26 cellular contexts compared by ENCODE assay signal in genomic region chr12:51852404-51853137, GRCh38. TPM values are rescaled to one million over a fixed set of nuclear protein-coding genes. Genes with fewer than 3 reads are reported as not detected.
DNase-seq lines count a peak whose midpoint lies in the region; ATAC-seq, FAIRE-seq and TF ChIP-seq lines count a peak whose summit lies in the region.
"Had no signal": no experiment of that assay in that cellular context is flagged by ENCODE, and none has a peak within 500 bp of the region (broad histone marks: within the 10 kb centered on the region; RNA-seq: fewer than 3 reads in every experiment).

No MANE protein-coding gene starts in this region.

- H3K27me3 ChIP-seq in left ventricle myocardium inferior (ENCODE audit: low read depth) = peaks cover 33% of the 10 kb centered on the region
- H3K27me3 ChIP-seq in astrocyte (ENCODE audit: insufficient read depth, low read length) = peaks cover 7% of the 10 kb centered on the region
- peaks cover 0 to 6% of the 10 kb centered on the region in 2 donors for H3K27me3 ChIP-seq in tibial nerve
- H3K27me3 ChIP-seq: uterus had no signal

- H3K9me3 ChIP-seq in left ventricle myocardium inferior (replicated peaks) (no peaks in the 10 kb centered on the region), astrocyte (ENCODE audit: insufficient read depth, low read depth, low read length) (no peaks in the 10 kb centered on the region), tibial nerve (no peaks in the 10 kb centered on the region)
- H3K9me3 ChIP-seq: uterus had no signal

- peak overlapping the region; percentile 69 for H3K27ac Mint-ChIP-seq in astrocyte (ENCODE audit: unreplicated experiment)
- H3K27ac Mint-ChIP-seq: activated CD4-positive, alpha-beta memory T cell treated with anti-CD3 and anti-CD28 coated beads, Interleukin-2, amount 10 ng/mL, durations not matched to agents 7 days and 5 days; activated naive CD8-positive, alpha-beta T cell treated with anti-CD3 and anti-CD28 coated beads, Interleukin-2, amount 10 ng/mL, durations not matched to agents 7 days and 5 days had no signal

- H3K9ac ChIP-seq in astrocyte (ENCODE audit: low read length) = no peak overlapping the region

- H3K27ac ChIP-seq in left ventricle myocardium inferior (replicated peaks) (peak overlapping the region; percentile 79), astrocyte (ENCODE audit: low read depth, low read length) (no peak overlapping the region), tibial nerve (peak overlapping the region in 2 of 4 donors; percentile 11 to 90)
- H3K27ac ChIP-seq: PC-9, skin epidermis had no signal

- H3K4me3 Mint-ChIP-seq in astrocyte (ENCODE audit: unreplicated experiment) = no peak overlapping the region
- H3K4me3 Mint-ChIP-seq: activated CD4-positive, alpha-beta memory T cell treated with anti-CD3 and anti-CD28 coated beads, Interleukin-2, amount 10 ng/mL, durations not matched to agents 7 days and 5 days; activated naive CD8-positive, alpha-beta T cell treated with anti-CD3 and anti-CD28 coated beads, Interleukin-2, amount 10 ng/mL, durations not matched to agents 7 days and 5 days had no signal

- ATAC-seq in left cardiac atrium = no peak
- no peak for ATAC-seq in GM19452 (IDR thresholded peaks at IDR 0.05; ENCODE audit: unreplicated experiment)

- WGBS in tibial nerve, 2 donors = 66 to 67% methylated on average over 5 of the region's 5 CpGs

- TF ChIP-seq CTCF in left ventricle myocardium inferior (IDR thresholded peaks at IDR 0.05; ENCODE audit: borderline replicate concordance) = no peak
- no peak for TF ChIP-seq CTCF in astrocyte (IDR thresholded peaks at IDR 0.05; ENCODE audit: insufficient read depth, low read depth, low read length)
- TF ChIP-seq CTCF in foreskin fibroblast (IDR thresholded peaks at IDR 0.05; ENCODE audit: low read depth, low read length) = no peak
- TF ChIP-seq CTCF in tibial nerve (IDR thresholded peaks at IDR 0.05) = no peak

- no peaks in the 10 kb centered on the region for H3K9me3 Mint-ChIP-seq in astrocyte (ENCODE audit: unreplicated experiment)
- H3K9me3 Mint-ChIP-seq: activated CD4-positive, alpha-beta memory T cell treated with anti-CD3 and anti-CD28 coated beads, Interleukin-2, amount 10 ng/mL, durations not matched to agents 7 days and 5 days; activated naive CD8-positive, alpha-beta T cell treated with anti-CD3 and anti-CD28 coated beads, Interleukin-2, amount 10 ng/mL, durations not matched to agents 7 days and 5 days had no signal

- H3K4me2 ChIP-seq in astrocyte (ENCODE audit: low read length) = no peak overlapping the region
- H3K4me2 ChIP-seq: PC-9 had no signal

- peaks cover 10% of the 10 kb centered on the region for H3K27me3 Mint-ChIP-seq in astrocyte (ENCODE audit: low read depth, unreplicated experiment)

- no peak for TF ChIP-seq EP300 in tibial nerve (IDR thresholded peaks at IDR 0.05)

- no peak overlapping the region for H3K4me3 ChIP-seq in left ventricle myocardium inferior
- H3K4me3 ChIP-seq in astrocyte (ENCODE audit: insufficient read depth, low read depth, low read length) = no peak overlapping the region
- no peak overlapping the region for H3K4me3 ChIP-seq in foreskin fibroblast (ENCODE audit: low read depth in 1 of 2, low read length in 2 of 2)
- no peak overlapping the region for H3K4me3 ChIP-seq in tibial nerve
- H3K4me3 ChIP-seq: PC-9, skin epidermis, uterus had no signal

- intact Hi-C loops in left ventricle myocardium inferior (cut with micrococcal nuclease) = no loop called here
- intact Hi-C loops in left cardiac atrium (cut with DNase I) = no loop called here

- FAIRE-seq in astrocyte (lab: Jason Lieb, UNC) (no peak), urothelium cell line (lab: Jason Lieb, UNC) (peak; percentile 37)
- FAIRE-seq: A204.1 had no signal

- H2AFZ ChIP-seq in astrocyte (ENCODE audit: low read depth, low read length) = no peak overlapping the region
- H2AFZ ChIP-seq: PC-9 had no signal

- no peak for TF ChIP-seq POLR2A in tibial nerve (IDR thresholded peaks at IDR 0.05)

- H3K4me1 Mint-ChIP-seq in astrocyte (ENCODE audit: low read depth, unreplicated experiment) = peaks cover 8% of the 10 kb centered on the region

- H3K36me3 ChIP-seq in left ventricle myocardium inferior (no peaks in the 10 kb centered on the region), astrocyte (ENCODE audit: insufficient read depth, low read length) (no peaks in the 10 kb centered on the region), tibial nerve (no peaks in the 10 kb centered on the region)
- H3K36me3 ChIP-seq: uterus had no signal

- DNase-seq in left ventricle myocardium inferior (no peak), left cardiac atrium (no peak), astrocyte (ENCODE audit: low read depth) (no peak), foreskin fibroblast (peak; percentile 22 to 68), urothelium cell line (ENCODE audit: low spot score) (no peak), tibial nerve (ENCODE audit: low spot score in 2 of 2) (no peak), globus pallidus (ENCODE audit: low spot score) (no peak)
- DNase-seq: activated CD4-positive, alpha-beta memory T cell treated with anti-CD3 and anti-CD28 coated beads, Interleukin-2, amount 10 ng/mL, durations not matched to agents 7 days and 5 days; activated CD4-positive, CD25-positive, alpha-beta regulatory T cell; activated naive CD8-positive, alpha-beta T cell treated with anti-CD3 and anti-CD28 coated beads, Interleukin-2, amount 10 ng/mL, durations not matched to agents 7 days and 5 days; effector CD8-positive, alpha-beta T cell; mammary epithelial cell; NCI-H1436 treated with DMSO at 0.1 percent for 48 hours; NCI-H2107; NK-92 treated with Interleukin-12 subunit alpha and Interleukin-12 subunit beta, amount 100 ng/mL, for 24 hours; nucleus accumbens; PC-9; SHP77; stimulated activated CD4-positive, alpha-beta T cell treated with anti-CD3 and anti-CD28 coated beads, Interleukin-2, amount 100 ng/mL, for 24 hours; uterus had no signal

- H3K4me1 ChIP-seq in left ventricle myocardium inferior = peaks cover 54% of the 10 kb centered on the region
- peaks cover 13% of the 10 kb centered on the region for H3K4me1 ChIP-seq in astrocyte (ENCODE audit: insufficient read depth, low read length)
- peaks cover 0 to 77% (median 18%) of the 10 kb centered on the region in 4 donors for H3K4me1 ChIP-seq in tibial nerve

- no peaks in the 10 kb centered on the region for H3K36me3 Mint-ChIP-seq in astrocyte (ENCODE audit: low read depth, unreplicated experiment)
- H3K36me3 Mint-ChIP-seq: activated naive CD8-positive, alpha-beta T cell treated with anti-CD3 and anti-CD28 coated beads, Interleukin-2, amount 10 ng/mL, durations not matched to agents 7 days and 5 days had no signal

- H4K20me1 ChIP-seq in astrocyte (ENCODE audit: insufficient read depth, low read length) = no peaks in the 10 kb centered on the region

- H3K79me2 ChIP-seq in astrocyte (ENCODE audit: insufficient read depth, low read length) = no peaks in the 10 kb centered on the region

RNA-seq across cellular contexts. Expression of gene FIGNL2, which starts 4.1 kb away (rescaled TPM):
- total RNA-seq in left ventricle myocardium inferior (0.30 TPM), left cardiac atrium (under 1 TPM; 0.39 to 0.47 TPM), astrocyte (5.0 and 6.7 TPM in 2 replicates), tibial nerve (1 to 10 TPM; 1.1 to 2.1 (median 1.3) TPM)
- total RNA-seq: PC-9 had no signal

RNA-seq across cellular contexts. Expression of gene ANKRD33, which starts 35.3 kb away (rescaled TPM):
- total RNA-seq in left ventricle myocardium inferior (not detected), left cardiac atrium (not detected), astrocyte (not detected in 2 replicates), tibial nerve (under 1 TPM in 2 of 4 donors, not detected in 2; 0.60 to 0.66 TPM)
- total RNA-seq: activated CD4-positive, alpha-beta memory T cell treated with anti-CD3 and anti-CD28 coated beads, Interleukin-2, amount 10 ng/mL, durations not matched to agents 7 days and 5 days; activated naive CD8-positive, alpha-beta T cell treated with anti-CD3 and anti-CD28 coated beads, Interleukin-2, amount 10 ng/mL, durations not matched to agents 7 days and 5 days; chondrocyte; HT1080; mammary epithelial cell; NCI-H460; PC-9 had no signal

RNA-seq across cellular contexts. Expression of gene ACVRL1, which starts 54.7 kb away (rescaled TPM):
- total RNA-seq in left ventricle myocardium inferior (36.9 TPM), left cardiac atrium (10 to 100 TPM; 44.0 to 65.2 TPM), astrocyte (0.95 and 1.3 TPM in 2 replicates), tibial nerve (100 to 1,000 TPM in 1 of 4 donors, 10 to 100 TPM in 3; 68.4 to 318 (median 80.7) TPM)
- total RNA-seq: activated CD4-positive, alpha-beta memory T cell treated with anti-CD3 and anti-CD28 coated beads, Interleukin-2, amount 10 ng/mL, durations not matched to agents 7 days and 5 days; activated naive CD8-positive, alpha-beta T cell treated with anti-CD3 and anti-CD28 coated beads, Interleukin-2, amount 10 ng/mL, durations not matched to agents 7 days and 5 days; NCI-H460; PC-9 had no signal

Comparison
In these comparisons a context has a peak if more than half of its experiments do, and no peak if none do; other contexts are left out.
1. DNase-seq: peak in foreskin fibroblast (2 of 2); none in left ventricle myocardium inferior (single experiment), left cardiac atrium (single experiment), astrocyte (single experiment), urothelium cell line (single experiment), tibial nerve (0 of 2) and globus pallidus (single experiment).
2. RNA of gene ACVRL1, which starts 54.7 kb away (total RNA-seq): 68.4 to 318 TPM in tibial nerve, 44.0 to 65.2 TPM in left cardiac atrium and 36.9 TPM in left ventricle myocardium inferior (single experiment); 0.95 to 1.3 TPM in astrocyte; every median in the first group is over 10 times any median in the second.